Comparison of ENCODE assay signal across 26 cellular contexts in genomic region chr11:38278457-38279141, GRCh38.
"Had no signal": no experiment of that assay in that cellular context is flagged by ENCODE, and none has a peak within 500 bp of the region (broad histone marks: within the 10 kb centered on the region; RNA-seq: fewer than 3 reads in every experiment).

No MANE protein-coding gene starts in this region.

- ATAC-seq: esophagus mucosa; gastrocnemius medialis; heart left ventricle; left colon; psoas muscle; right cardiac atrium; stimulated activated naive B cell treated with anti-CD40 and anti-IgM and Interleukin-4, amounts not matched to agents 10 μg/mL and 1 μg/mL and 100 μg/mL, for 72 hours had no signal

- H3K4me3 ChIP-seq: colonic mucosa, gastrocnemius medialis, heart left ventricle, left ventricle myocardium inferior, lower lobe of right lung, psoas muscle, sigmoid colon, transverse colon, vagina had no signal

- H3K4me3 Mint-ChIP-seq: dendritic cell treated with granulocyte-macrophage colony-stimulating factor and Interleukin-4, amounts not matched to agents 40 ng/mL and 50 ng/mL, for 4 days; endodermal cell; natural killer cell; stimulated activated naive B cell treated with anti-CD40 and anti-IgM and Interleukin-4, amounts not matched to agents 10 μg/mL and 1 μg/mL and 100 μg/mL, for 72 hours; stimulated activated naive CD8-positive, alpha-beta T cell treated with anti-CD3 and anti-CD28 coated beads, Interleukin-15, Interleukin-2, amounts not matched to agents 100 ng/mL and 50 ng/mL, for 24 hours had no signal

- H3K4me1 Mint-ChIP-seq: endodermal cell; natural killer cell; stimulated activated naive B cell treated with anti-CD40 and anti-IgM and Interleukin-4, amounts not matched to agents 10 μg/mL and 1 μg/mL and 100 μg/mL, for 72 hours had no signal

- H3K9me3 Mint-ChIP-seq: stimulated activated naive B cell treated with anti-CD40 and anti-IgM and Interleukin-4, amounts not matched to agents 10 μg/mL and 1 μg/mL and 100 μg/mL, for 72 hours had no signal

- H3K9me3 ChIP-seq: colonic mucosa, gastrocnemius medialis, lower lobe of right lung, psoas muscle, sigmoid colon, transverse colon, vagina had no signal

- DNase-seq: colonic mucosa; effector CD8-positive, alpha-beta T cell; endodermal cell; foreskin fibroblast; gastrocnemius medialis; heart left ventricle; hippocampal formation; kidney glomerular epithelial cell; left colon; left ventricle myocardium inferior; lower lobe of right lung; natural killer cell; psoas muscle; sigmoid colon; stimulated activated CD4-positive, alpha-beta T cell treated with anti-CD3 and anti-CD28 coated beads, Interleukin-2, amount 100 ng/mL, for 24 hours; stimulated activated CD4-positive, alpha-beta T cell treated with anti-CD3 and anti-CD28 coated beads, Interleukin-4, amount 100 ng/mL, for 24 hours; stimulated activated naive B cell treated with anti-CD40 and anti-IgM and Interleukin-4, amounts not matched to agents 10 μg/mL and 1 μg/mL and 100 μg/mL, for 72 hours; transverse colon had no signal

- H3K36me3 ChIP-seq: colonic mucosa, gastrocnemius medialis, heart left ventricle, left ventricle myocardium inferior, lower lobe of right lung, sigmoid colon, transverse colon, vagina had no signal

- H3K27ac ChIP-seq: colonic mucosa, epithelial cell of prostate, gastrocnemius medialis, heart left ventricle, left ventricle myocardium inferior, lower lobe of right lung, parathyroid adenoma, psoas muscle, sigmoid colon, transverse colon, vagina had no signal

- H3K27ac Mint-ChIP-seq: dendritic cell treated with granulocyte-macrophage colony-stimulating factor and Interleukin-4, amounts not matched to agents 40 ng/mL and 50 ng/mL, for 4 days; endodermal cell; natural killer cell; stimulated activated naive B cell treated with anti-CD40 and anti-IgM and Interleukin-4, amounts not matched to agents 10 μg/mL and 1 μg/mL and 100 μg/mL, for 72 hours; stimulated activated naive CD8-positive, alpha-beta T cell treated with anti-CD3 and anti-CD28 coated beads, Interleukin-15, Interleukin-2, amounts not matched to agents 100 ng/mL and 50 ng/mL, for 24 hours had no signal

- H3K27me3 ChIP-seq: colonic mucosa, gastrocnemius medialis, heart left ventricle, sigmoid colon, transverse colon, vagina had no signal

- H3K9ac ChIP-seq: parathyroid adenoma had no signal

- FAIRE-seq: islet of Langerhans had no signal

- H3K36me3 Mint-ChIP-seq: natural killer cell; stimulated activated naive B cell treated with anti-CD40 and anti-IgM and Interleukin-4, amounts not matched to agents 10 μg/mL and 1 μg/mL and 100 μg/mL, for 72 hours had no signal

- H3K4me1 ChIP-seq: colonic mucosa, gastrocnemius medialis, heart left ventricle, left ventricle myocardium inferior, lower lobe of right lung, parathyroid adenoma, psoas muscle, sigmoid colon, vagina had no signal
